ENCODE assay signal across 29 cellular contexts in the genomic region with DNA sequence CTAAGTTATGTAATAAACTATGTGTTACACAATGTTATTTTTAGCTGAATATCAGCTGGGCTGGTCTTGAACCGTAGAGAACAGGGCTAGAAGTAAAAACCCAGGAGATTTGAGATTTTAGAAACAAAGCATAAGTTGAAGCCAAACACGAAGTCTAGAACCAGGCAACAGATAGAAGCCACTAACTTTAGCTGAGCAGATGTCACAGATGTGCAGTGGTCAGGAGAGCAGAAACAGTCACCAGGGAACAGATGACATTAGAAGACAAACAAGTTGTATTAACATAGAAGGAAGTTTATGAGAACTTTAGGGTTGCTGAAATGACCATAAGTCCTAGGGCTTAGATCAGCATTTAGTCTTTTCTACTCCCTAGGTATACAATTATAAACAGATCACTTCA.
"Had no signal": no experiment of that assay in that cellular context is flagged by ENCODE, and none has a peak within 500 bp of the region (broad histone marks: within the 10 kb centered on the region; RNA-seq: fewer than 3 reads in every experiment).

No MANE protein-coding gene starts in this region.

- H3K4me3 ChIP-seq: ascending aorta, breast epithelium, cardiac muscle cell, colonic mucosa, gastrocnemius medialis, heart left ventricle had no signal

- DNase-seq: activated CD4-positive, alpha-beta memory T cell treated with anti-CD3 and anti-CD28 coated beads, Interleukin-2, amount 10 ng/mL, durations not matched to agents 7 days and 5 days; activated CD4-positive, alpha-beta T cell treated with anti-CD3 and anti-CD28 coated beads for 1 hour; activated CD4-positive, alpha-beta T cell treated with anti-CD3 and anti-CD28 coated beads for 4 hours; activated CD4-positive, alpha-beta T cell treated with anti-CD3 and anti-CD28 coated beads, Interleukin-2, amount 10 ng/mL, durations not matched to agents 7 days and 5 days; activated CD4-positive, alpha-beta T cell treated with anti-CD3 and anti-CD28 coated beads, Interleukin-2, amount 50 U/mL, for 4 hours; activated CD8-positive, alpha-beta memory T cell treated with anti-CD3 and anti-CD28 coated beads, Interleukin-2, amount 50 U/mL, for 48 hours; activated gamma-delta T cell; activated naive CD4-positive, alpha-beta T cell; activated naive CD4-positive, alpha-beta T cell treated with anti-CD3 and anti-CD28 coated beads, Interleukin-2, amount 10 ng/mL, durations not matched to agents 7 days and 5 days; activated naive CD8-positive, alpha-beta T cell treated with anti-CD3 and anti-CD28 coated beads, Interleukin-2, amount 10 ng/mL, durations not matched to agents 7 days and 5 days; activated T-cell treated with anti-CD3 and anti-CD28 coated beads for 4 hours; activated T-cell treated with anti-CD3 and anti-CD28 coated beads, Interleukin-2, amount 50 U/mL, for 24 hours; activated T-cell treated with anti-CD3 and anti-CD28 coated beads, Interleukin-2, amount 50 U/mL, for 72 hours; central memory CD4-positive, alpha-beta T cell; cerebellar nuclear complex; colonic mucosa; effector CD8-positive, alpha-beta T cell; foreskin keratinocyte; gastrocnemius medialis; glutamatergic neuron; heart left ventricle; T-helper 2 cell had no signal

- H3K9me3 ChIP-seq: ascending aorta, breast epithelium, colonic mucosa, gastrocnemius medialis had no signal

- H3K4me1 ChIP-seq: ascending aorta, breast epithelium, colonic mucosa, foreskin keratinocyte, gastrocnemius medialis, heart left ventricle had no signal

- H3K36me3 ChIP-seq: ascending aorta, breast epithelium, cardiac muscle cell, colonic mucosa, gastrocnemius medialis, heart left ventricle had no signal

- H3K27me3 ChIP-seq: ascending aorta, breast epithelium, cardiac muscle cell, colonic mucosa, foreskin keratinocyte, gastrocnemius medialis, heart left ventricle had no signal

- ATAC-seq: activated naive CD4-positive, alpha-beta T cell treated with anti-CD3 and anti-CD28 coated beads, Interleukin-2, amount 50 U/mL, for 72 hours; activated T-cell treated with anti-CD3 and anti-CD28 coated beads, Interleukin-2, amount 50 U/mL, for 72 hours; esophagus mucosa; foreskin keratinocyte; WTC11 had no signal

- H3K27ac ChIP-seq: ascending aorta, breast epithelium, cardiac muscle cell, colonic mucosa, foreskin keratinocyte, gastrocnemius medialis, heart left ventricle, VCaP had no signal
